19 cellular contexts compared by ENCODE assay signal in the genomic region with DNA sequence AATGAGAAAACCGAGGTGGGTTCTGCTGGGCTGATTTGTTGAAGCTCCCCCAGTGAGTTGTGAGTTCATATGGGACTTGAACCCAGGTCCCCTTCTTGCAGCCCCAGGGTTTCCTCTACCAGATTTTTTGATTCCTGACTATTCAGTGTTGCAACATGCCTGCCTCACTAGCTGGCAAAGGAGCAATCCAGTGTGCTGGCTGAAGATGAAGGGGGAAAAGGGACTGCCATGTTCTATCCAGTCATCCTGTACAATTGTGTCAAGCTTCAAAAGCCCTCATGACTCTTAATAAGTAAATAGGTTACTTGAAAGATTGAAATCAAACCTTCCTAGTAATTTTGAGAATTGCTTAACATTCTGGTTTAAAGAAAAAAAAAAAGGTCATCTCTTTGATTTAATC.
"Had no signal": no experiment of that assay in that cellular context is flagged by ENCODE, and none has a peak within 500 bp of the region (broad histone marks: within the 10 kb centered on the region; RNA-seq: fewer than 3 reads in every experiment).

No MANE protein-coding gene starts in this region.

- H3K4me2 ChIP-seq: hepatocyte, smooth muscle cell had no signal

- H3K27me3 Mint-ChIP-seq: activated CD4-positive, alpha-beta memory T cell treated with anti-CD3 and anti-CD28 coated beads, Interleukin-2, amount 10 ng/mL, durations not matched to agents 7 days and 5 days; activated CD4-positive, alpha-beta T cell treated with anti-CD3 and anti-CD28 coated beads, Interleukin-2, amount 10 ng/mL, durations not matched to agents 24 days and 14 days had no signal

- H3K79me2 ChIP-seq: hepatocyte had no signal

- H3K9me3 Mint-ChIP-seq: activated CD4-positive, alpha-beta memory T cell treated with anti-CD3 and anti-CD28 coated beads, Interleukin-2, amount 10 ng/mL, durations not matched to agents 7 days and 5 days; activated CD4-positive, alpha-beta T cell treated with anti-CD3 and anti-CD28 coated beads, Interleukin-2, amount 10 ng/mL, durations not matched to agents 24 days and 14 days; activated naive CD4-positive, alpha-beta T cell treated with anti-CD3 and anti-CD28 coated beads, Interleukin-2, amount 50 U/mL, for 72 hours; activated T-helper 1 cell treated with anti-CD3 and anti-CD28 coated beads, Interleukin-12 subunit alpha, Interleukin-12 subunit beta, Interleukin-2, Interleukin-4 antibody, amounts not matched to agents 30 ng/mL and 10 ng/mL and 1 ng/mL, durations not matched to agents 14 hours and 24 hours and 36 hours; brain; memory B cell; stimulated activated memory B cell treated with anti-CD40 and anti-IgM and Interleukin-4, amounts not matched to agents 10 μg/mL and 1 μg/mL and 100 μg/mL, for 72 hours had no signal

- H3K27ac Mint-ChIP-seq: activated CD4-positive, alpha-beta memory T cell treated with anti-CD3 and anti-CD28 coated beads, Interleukin-2, amount 10 ng/mL, durations not matched to agents 7 days and 5 days; activated CD4-positive, alpha-beta T cell treated with anti-CD3 and anti-CD28 coated beads, Interleukin-2, amount 10 ng/mL, durations not matched to agents 24 days and 14 days; activated naive CD4-positive, alpha-beta T cell treated with anti-CD3 and anti-CD28 coated beads, Interleukin-2, amount 50 U/mL, for 72 hours; activated T-helper 1 cell treated with anti-CD3 and anti-CD28 coated beads, Interleukin-12 subunit alpha, Interleukin-12 subunit beta, Interleukin-2, Interleukin-4 antibody, amounts not matched to agents 30 ng/mL and 10 ng/mL and 1 ng/mL, durations not matched to agents 14 hours and 24 hours and 36 hours; brain; immature natural killer cell; memory B cell; stimulated activated memory B cell treated with anti-CD40 and anti-IgM and Interleukin-4, amounts not matched to agents 10 μg/mL and 1 μg/mL and 100 μg/mL, for 72 hours had no signal

- H3K27ac ChIP-seq: hepatocyte, neutrophil, testis, uterus had no signal

- H3K4me3 ChIP-seq: hepatocyte, smooth muscle cell, testis, uterus had no signal

- H3K27me3 ChIP-seq: hepatocyte, neutrophil, testis, uterus had no signal

- H3K36me3 Mint-ChIP-seq: activated naive CD4-positive, alpha-beta T cell treated with anti-CD3 and anti-CD28 coated beads, Interleukin-2, amount 50 U/mL, for 72 hours; brain; immature natural killer cell; memory B cell; stimulated activated memory B cell treated with anti-CD40 and anti-IgM and Interleukin-4, amounts not matched to agents 10 μg/mL and 1 μg/mL and 100 μg/mL, for 72 hours had no signal

- H3K36me3 ChIP-seq: neutrophil, uterus had no signal

- DNase-seq: activated CD4-positive, alpha-beta memory T cell treated with anti-CD3 and anti-CD28 coated beads, Interleukin-2, amount 10 ng/mL, durations not matched to agents 7 days and 5 days; activated CD4-positive, alpha-beta T cell treated with anti-CD3 and anti-CD28 coated beads, Interleukin-2, amount 10 ng/mL, durations not matched to agents 24 days and 14 days; activated gamma-delta T cell treated with Interleukin-2 at 50 U/mL for 16 hours; aorta; erythroblast; immature natural killer cell; stimulated activated CD4-positive, alpha-beta T cell treated with anti-CD3 and anti-CD28 coated beads, Interleukin-15, amount 100 ng/mL, for 24 hours; testis; trophoblast cell; uterus had no signal

- H3K4me1 Mint-ChIP-seq: immature natural killer cell; memory B cell; stimulated activated memory B cell treated with anti-CD40 and anti-IgM and Interleukin-4, amounts not matched to agents 10 μg/mL and 1 μg/mL and 100 μg/mL, for 72 hours had no signal

- H3K4me3 Mint-ChIP-seq: activated CD4-positive, alpha-beta memory T cell treated with anti-CD3 and anti-CD28 coated beads, Interleukin-2, amount 10 ng/mL, durations not matched to agents 7 days and 5 days; activated CD4-positive, alpha-beta T cell treated with anti-CD3 and anti-CD28 coated beads, Interleukin-2, amount 10 ng/mL, durations not matched to agents 24 days and 14 days; activated T-helper 1 cell treated with anti-CD3 and anti-CD28 coated beads, Interleukin-12 subunit alpha, Interleukin-12 subunit beta, Interleukin-2, Interleukin-4 antibody, amounts not matched to agents 30 ng/mL and 10 ng/mL and 1 ng/mL, durations not matched to agents 14 hours and 24 hours and 36 hours; brain; immature natural killer cell; memory B cell; nephron; stimulated activated memory B cell treated with anti-CD40 and anti-IgM and Interleukin-4, amounts not matched to agents 10 μg/mL and 1 μg/mL and 100 μg/mL, for 72 hours had no signal

- H3K4me1 ChIP-seq: testis, uterus had no signal

- H3K9me3 ChIP-seq: neutrophil, testis, uterus had no signal

- H2AFZ ChIP-seq: hepatocyte had no signal
